ENCODE assay signal across 3 cellular contexts in genomic region chr6:103826209-103826608, GRCh38.
"Had no signal": no experiment of that assay in that cellular context is flagged by ENCODE, and none has a peak within 500 bp of the region (broad histone marks: within the 10 kb centered on the region; RNA-seq: fewer than 3 reads in every experiment).

No MANE protein-coding gene starts in this region.

- DNase-seq: GDM1, GF-D8 had no signal

- ATAC-seq: GM12878 had no signal

- H3K4me3 ChIP-seq: GM12878 had no signal
